In the genomic region with DNA sequence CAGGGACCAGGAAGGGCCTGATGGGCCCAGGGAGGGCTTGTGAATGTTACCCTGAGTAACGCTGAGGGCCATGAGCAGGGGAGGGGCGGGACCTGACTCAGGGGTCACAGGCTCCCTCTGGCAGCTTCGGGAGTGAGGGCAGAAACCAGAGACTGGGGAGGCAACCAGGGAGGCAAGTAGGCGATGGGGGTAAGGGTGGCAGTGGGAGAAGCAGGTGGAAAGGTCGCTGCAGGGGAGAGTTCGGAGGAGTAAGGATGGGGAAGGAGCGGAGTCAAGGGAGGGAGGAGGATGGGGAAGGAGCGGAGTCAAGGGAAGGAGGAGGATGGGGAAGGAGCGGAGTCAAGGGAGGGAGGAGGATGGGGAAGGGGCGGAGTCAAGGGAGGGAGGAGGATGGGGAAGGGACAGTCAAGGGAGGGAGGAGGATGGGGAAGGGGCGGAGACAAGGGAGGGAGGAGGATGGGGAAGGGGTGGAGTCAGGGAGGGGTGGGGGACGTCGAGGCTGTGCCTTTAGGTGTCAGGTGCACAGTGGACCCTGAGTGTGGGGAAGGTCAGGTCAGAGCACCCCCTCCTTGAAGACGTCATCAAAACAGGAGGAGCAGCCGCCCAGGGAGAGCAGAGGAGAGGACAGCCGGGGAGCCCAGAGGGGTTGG, we compare ENCODE assay signal across 10 cellular contexts. TPM values are rescaled to one million over a fixed set of nuclear protein-coding genes. Genes with fewer than 3 reads are reported as not detected.
DNase-seq lines count a peak whose midpoint lies in the region; ATAC-seq and TF ChIP-seq lines count a peak whose summit lies in the region.
"Had no signal": no experiment of that assay in that cellular context is flagged by ENCODE, and none has a peak within 500 bp of the region (broad histone marks: within the 10 kb centered on the region; RNA-seq: fewer than 3 reads in every experiment).

No MANE protein-coding gene starts in this region.

- H3K4me3 Mint-ChIP-seq in T-helper 2 cell treated with Interferon-gamma antibody and Interleukin-4, amounts not matched to agents 5 μg/mL and 100 μg/mL, for 36 hours = no peak overlapping the region

- H3K4me1 Mint-ChIP-seq in T-helper 2 cell treated with Interferon-gamma antibody and Interleukin-4, amounts not matched to agents 5 μg/mL and 100 μg/mL, for 36 hours (ENCODE audit: low read depth) = peaks cover 10% of the 10 kb centered on the region

- no peaks in the 10 kb centered on the region for H3K27me3 Mint-ChIP-seq in T-helper 2 cell treated with Interferon-gamma antibody and Interleukin-4, amounts not matched to agents 5 μg/mL and 100 μg/mL, for 36 hours (ENCODE audit: low read depth)

- 17 to 25% (median 24%) methylated on average over 16 of the region's 16 CpGs for WGBS in adrenal gland, 4 donors
- 20 to 21% methylated on average over 16 of the region's 16 CpGs for WGBS in testis, 2 donors

- H3K27ac Mint-ChIP-seq in T-helper 2 cell treated with Interferon-gamma antibody and Interleukin-4, amounts not matched to agents 5 μg/mL and 100 μg/mL, for 36 hours = peak overlapping the region; percentile 23

- H3K9me3 Mint-ChIP-seq in T-helper 2 cell treated with Interferon-gamma antibody and Interleukin-4, amounts not matched to agents 5 μg/mL and 100 μg/mL, for 36 hours = no peaks in the 10 kb centered on the region

- no peak for ATAC-seq in HG03139 (IDR thresholded peaks at IDR 0.05; ENCODE audit: unreplicated experiment)

- TF ChIP-seq POLR2A in adrenal gland (IDR thresholded peaks at IDR 0.05) = no peak
- TF ChIP-seq POLR2A in testis (IDR thresholded peaks at IDR 0.05) = no peak

- intact Hi-C loops in adrenal gland (cut with DNase I) = loop anchor here in 1 of 2 donors (10.0 kb wide), 1 partner anchor 335 kb away; the partner anchor contains the start of gene TMEM221
- intact Hi-C loops in testis (cut with DNase I; ENCODE audit: low total_unique reads) = no loop called here

- TF ChIP-seq CTCF in adrenal gland (IDR thresholded peaks at IDR 0.05) (no peak), testis (IDR thresholded peaks at IDR 0.05) (no peak)

- H3K4me1 ChIP-seq in adrenal gland (replicated peaks in 1 of 2) = peaks cover 0 to 6% of the 10 kb centered on the region in 2 donors
- peaks cover 9% of the 10 kb centered on the region for H3K4me1 ChIP-seq in testis

- H3K9me3 ChIP-seq in adrenal gland (replicated peaks in 1 of 3) (no peaks in the 10 kb centered on the region), testis (no peaks in the 10 kb centered on the region)
- H3K9me3 ChIP-seq: Peyer's patch had no signal

- H3K27ac ChIP-seq in adrenal gland (no peak overlapping the region), testis (no peak overlapping the region)

- H3K4me3 ChIP-seq in adrenal gland (peak overlapping the region in 1 of 4 donors; percentile 23), iPS-11a (ENCODE audit: low read depth, low read length) (peak overlapping the region; percentile 55), testis (no peak overlapping the region)

- H3K36me3 ChIP-seq in adrenal gland (replicated peaks in 1 of 2) (no peaks in the 10 kb centered on the region), testis (ENCODE audit: low read depth, missing control alignments) (no peaks in the 10 kb centered on the region)
- H3K36me3 ChIP-seq: Peyer's patch had no signal

- peaks cover 31% of the 10 kb centered on the region for H3K36me3 Mint-ChIP-seq in T-helper 2 cell treated with Interferon-gamma antibody and Interleukin-4, amounts not matched to agents 5 μg/mL and 100 μg/mL, for 36 hours (ENCODE audit: low read depth)

- H3K27me3 ChIP-seq in adrenal gland = peaks cover 11% of the 10 kb centered on the region
- no peaks in the 10 kb centered on the region for H3K27me3 ChIP-seq in testis
- H3K27me3 ChIP-seq: Peyer's patch had no signal

- DNase-seq in T-helper 2 cell treated with Interferon-gamma antibody and Interleukin-4, amounts not matched to agents 5 μg/mL and 100 μg/mL, for 36 hours (ENCODE audit: low spot score) = no peak
- no peak for DNase-seq in T-helper 2 cell
- DNase-seq in adrenal gland = peak in 4 of 7 donors; percentile 49 to 64 (median 58)
- peak; percentile 75 for DNase-seq in testis
- no peak for DNase-seq in NCI-H526 treated with DMSO at 0.1 percent for 48 hours (lab: John Stamatoyannopoulos, UW)
- DNase-seq in DMS79 (lab: John Stamatoyannopoulos, UW) = no peak

RNA-seq across cellular contexts. Expression of gene B3GNT3, which starts 15.5 kb away (rescaled TPM):
- total RNA-seq in adrenal gland = under 1 TPM in 1 of 8 donors, not detected in 7; 0.39 TPM
- polyA plus RNA-seq in adrenal gland = under 1 TPM in 1 of 3 donors, not detected in 2; 0.03 TPM
- total RNA-seq in testis = under 1 TPM; 0.19 to 0.71 TPM
- 0.63 TPM for polyA plus RNA-seq in testis (ENCODE audit: insufficient read depth, low read depth, low replicate concordance)

RNA-seq across cellular contexts. Expression of gene FCHO1, which starts 28.1 kb away (rescaled TPM):
- 1 to 10 TPM in 7 of 8 donors, under 1 TPM in 1; 0.91 to 7.1 (median 3.4) TPM for total RNA-seq in adrenal gland
- polyA plus RNA-seq in adrenal gland = 1 to 10 TPM in 2 of 3 donors, under 1 TPM in 1; 0.98 to 6.2 (median 2.0) TPM
- 10 to 100 TPM; 12.8 to 15.6 TPM for total RNA-seq in testis
- 9.8 TPM for polyA plus RNA-seq in testis (ENCODE audit: insufficient read depth, low read depth, low replicate concordance)

RNA-seq across cellular contexts. Expression of gene INSL3, which starts 41.9 kb away (rescaled TPM):
- under 1 TPM in 1 of 8 donors, not detected in 7; 0.29 TPM for total RNA-seq in adrenal gland
- under 1 TPM in 2 of 3 donors, not detected in 1; 0.27 to 0.40 TPM for polyA plus RNA-seq in adrenal gland
- 100 to 1,000 TPM in 1 of 2 donors, 10 to 100 TPM in 1; 39.0 to 183 TPM for total RNA-seq in testis
- 1,477 TPM for polyA plus RNA-seq in testis (ENCODE audit: insufficient read depth, low read depth, low replicate concordance)
- total RNA-seq: liver, Peyer's patch had no signal

Comparison
In these comparisons a context has a peak if more than half of its experiments do, and no peak if none do; other contexts are left out.
1. DNase-seq: peak in adrenal gland (4 of 7) and testis (single experiment); none in T-helper 2 cell treated with Interferon-gamma antibody and Interleukin-4, amounts not matched to agents 5 μg/mL and 100 μg/mL, for 36 hours (single experiment), T-helper 2 cell (0 of 5), NCI-H526 treated with DMSO at 0.1 percent for 48 hours (single experiment) and DMS79 (single experiment).
2. RNA of gene INSL3, which starts 41.9 kb away (total RNA-seq): 39.0 to 183 TPM in testis; 0.29 TPM in adrenal gland; every median in the first group is over 10 times any median in the second.